In the genomic region with DNA sequence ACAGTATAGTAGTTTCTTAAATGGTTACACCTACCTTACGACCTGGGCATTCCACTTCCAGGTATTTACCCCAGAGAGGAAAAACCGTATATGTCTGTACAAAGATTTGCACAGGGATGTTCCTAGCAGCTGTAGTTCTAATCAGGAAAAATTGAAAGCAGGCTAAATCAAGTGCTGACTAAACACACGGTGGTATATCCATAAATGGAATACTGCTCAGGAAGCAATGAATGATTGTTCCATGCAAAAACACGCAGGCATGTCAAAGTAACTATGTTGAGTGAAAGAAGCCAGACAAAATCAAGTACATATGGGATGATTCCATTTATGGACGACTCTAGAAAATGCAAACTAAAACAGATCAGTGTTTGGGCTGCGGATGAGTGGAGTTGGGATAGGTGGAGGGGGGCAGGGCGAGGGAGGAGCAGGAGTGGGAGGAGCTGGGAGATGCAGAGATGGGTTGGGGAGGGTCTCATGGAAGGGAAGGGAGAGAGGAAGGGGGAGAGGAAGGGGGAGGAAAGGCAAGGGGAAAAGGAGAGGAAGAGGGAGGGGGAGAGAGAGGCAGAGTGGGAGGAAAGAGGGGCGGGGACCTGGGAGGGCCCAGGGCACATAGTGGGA, we compare ENCODE assay signal across 8 cellular contexts. TPM values are rescaled to one million over a fixed set of nuclear protein-coding genes. Genes with fewer than 3 reads are reported as not detected.
DNase-seq lines count a peak whose midpoint lies in the region; TF ChIP-seq lines count a peak whose summit lies in the region.

No MANE protein-coding gene starts in this region.

- H2AFZ ChIP-seq in MM.1S (ENCODE audit: low read length), result no peak overlapping the region

- H3K4me3 ChIP-seq in SJCRH30, result peak overlapping the region; percentile 31
- H3K4me3 ChIP-seq in rectal smooth muscle tissue (ENCODE audit: low read length), result peak overlapping the region; percentile 53
- no peak overlapping the region for H3K4me3 ChIP-seq in MM.1S (ENCODE audit: low read length)

- H3K9me2 ChIP-seq in MM.1S (replicated peaks; ENCODE audit: insufficient read depth, low read length), result no peaks in the 10 kb centered on the region

- H4K20me1 ChIP-seq in MM.1S (ENCODE audit: insufficient read depth, low read length), result no peaks in the 10 kb centered on the region

- no peak for TF ChIP-seq CTCF in MM.1S (IDR thresholded peaks at IDR 0.05; ENCODE audit: low read length)

- H3K4me2 ChIP-seq in MM.1S (ENCODE audit: low read depth, low read length), result no peak overlapping the region

- H3K27me3 ChIP-seq in SJCRH30 (no peaks in the 10 kb centered on the region), rectal smooth muscle tissue (ENCODE audit: control insufficient read depth, insufficient read depth, low read length) (no peaks in the 10 kb centered on the region), MM.1S (replicated peaks; ENCODE audit: insufficient read depth, low read length) (no peaks in the 10 kb centered on the region)

- DNase-seq in EH (ENCODE audit: low read depth) (peak; percentile 44), SJCRH30 (no peak), epithelial cell of prostate (ENCODE audit: low read depth, low spot score) (no peak), SIG-M5 (lab: John Stamatoyannopoulos, UW) (no peak), SHP77 treated with DMSO at 0.1 percent for 48 hours (lab: John Stamatoyannopoulos, UW) (no peak), MM.1S (no peak), RPMI8226 (no peak)

- H3K36me3 ChIP-seq in SJCRH30 (no peaks in the 10 kb centered on the region), rectal smooth muscle tissue (ENCODE audit: control insufficient read depth, insufficient read depth, low read length) (no peaks in the 10 kb centered on the region), MM.1S (replicated peaks; ENCODE audit: insufficient read depth, low read length) (no peaks in the 10 kb centered on the region)

- peaks cover 9% of the 10 kb centered on the region for H3F3A ChIP-seq in MM.1S (ENCODE audit: insufficient read depth, low read length)

- H3K27ac ChIP-seq in SJCRH30 (no peak overlapping the region), epithelial cell of prostate (peak overlapping the region; percentile 84), rectal smooth muscle tissue (ENCODE audit: low read depth, low read length) (peak overlapping the region; percentile 83), MM.1S (ENCODE audit: low read length) (no peak overlapping the region)

- H3K79me2 ChIP-seq in MM.1S (ENCODE audit: low read length), result peaks cover 12% of the 10 kb centered on the region

- H3K9me3 ChIP-seq in SJCRH30 (replicated peaks) (no peaks in the 10 kb centered on the region), MM.1S (replicated peaks; ENCODE audit: insufficient read depth, low read length) (no peaks in the 10 kb centered on the region)

- H3K4me1 ChIP-seq in SJCRH30, result peaks cover 5% of the 10 kb centered on the region; the same call in 1 of the 2 replicates
- peaks cover 7% of the 10 kb centered on the region for H3K4me1 ChIP-seq in rectal smooth muscle tissue (ENCODE audit: control insufficient read depth, insufficient read depth, low read length)
- peaks cover 5% of the 10 kb centered on the region; the same call in 1 of the 2 replicates for H3K4me1 ChIP-seq in MM.1S (ENCODE audit: low read length)

- no peak overlapping the region for H3K9ac ChIP-seq in rectal smooth muscle tissue (ENCODE audit: low read length)
- H3K9ac ChIP-seq in MM.1S (ENCODE audit: low read length), result no peak overlapping the region

RNA-seq across cellular contexts. Expression of a gene that starts 0.5 kb away (rescaled TPM):
- total RNA-seq in SJCRH30 (2014; rRNA removed; shearing (Covaris generic)), result 22.7 and 23.8 TPM in 2 replicates

Comparison
In these comparisons a context has a peak if more than half of its experiments do, and no peak if none do; other contexts are left out.
1. H3K27ac ChIP-seq: peak in epithelial cell of prostate (single experiment) and rectal smooth muscle tissue (single experiment); none in SJCRH30 (single experiment) and MM.1S (single experiment).